Comparison of ENCODE assay signal across 30 cellular contexts in genomic region chr17:80798595-80799552, GRCh38.
DNase-seq lines count a peak whose midpoint lies in the region; ATAC-seq, FAIRE-seq and TF ChIP-seq lines count a peak whose summit lies in the region.
"Had no signal": no experiment of that assay in that cellular context is flagged by ENCODE, and none has a peak within 500 bp of the region (broad histone marks: within the 10 kb centered on the region; RNA-seq: fewer than 3 reads in every experiment).

No MANE protein-coding gene starts in this region.

- H2BK20ac ChIP-seq in IMR-90 (ENCODE audit: low read depth, low read length), result peak overlapping the region; percentile 55; the same call in 1 of the 2 replicates

- H3K36me3 ChIP-seq in IMR-90 (ENCODE audit: control insufficient read depth, insufficient read depth, low read length), result peaks cover 4% of the 10 kb centered on the region; the same call in 1 of the 2 replicates
- H3K36me3 ChIP-seq in kidney (ENCODE audit: control insufficient read depth in 1 of 2, insufficient read depth in 2 of 2, low read length in 2 of 2), result no peaks in the 10 kb centered on the region
- no peaks in the 10 kb centered on the region for H3K36me3 ChIP-seq in upper lobe of right lung
- H3K36me3 ChIP-seq: cardiac muscle cell, uterus had no signal

- dilution Hi-C loops in IMR-90 (cut with HindIII; ENCODE audit: low sequenced_read_pairs, unreplicated experiment), result no loop called here

- no peak overlapping the region for H3K18ac ChIP-seq in IMR-90 (ENCODE audit: low read depth, low read length)

- no peak overlapping the region for H3K14ac ChIP-seq in IMR-90 (replicated peaks; ENCODE audit: low read depth, low read length)

- in situ Hi-C loops in IMR-90 (cut with MboI; ENCODE audit: low sequenced_read_pairs), result no loop called here

- peaks cover 21% of the 10 kb centered on the region for H3K4me1 ChIP-seq in IMR-90 (ENCODE audit: control insufficient read depth, insufficient read depth, low read length)
- peaks cover 3 to 9% of the 10 kb centered on the region in 2 donors for H3K4me1 ChIP-seq in kidney (ENCODE audit: control insufficient read depth in 1 of 2, insufficient read depth in 1 of 2, low read depth in 1 of 2, low read length in 2 of 2)
- H3K4me1 ChIP-seq in upper lobe of right lung, result peaks cover 12% of the 10 kb centered on the region
- H3K4me1 ChIP-seq: suprapubic skin, uterus had no signal

- peak overlapping the region; percentile 3; the same call in 1 of the 2 replicates for H2BK120ac ChIP-seq in IMR-90 (ENCODE audit: low read depth, low read length)

- DNase-seq in activated effector memory CD4-positive, alpha-beta T cell treated with anti-CD3 and anti-CD28 coated beads, Interleukin-2, amount 50 U/mL, for 16 hours, result peak; percentile 36
- no peak for DNase-seq in activated effector memory CD4-positive, alpha-beta T cell treated with Interleukin-2 at 50 U/mL for 16 hours
- DNase-seq in IMR-90 (no peak), kidney (peak; percentile 46), upper lobe of right lung (peak; percentile 23), dermis blood vessel endothelial cell (no peak), SKM-1 treated with dmso at 0.1 percent for 144 hours (lab: John Stamatoyannopoulos, UW; ENCODE audit: unreplicated experiment) (no peak)
- DNase-seq: activated CD4-positive, CD25-positive, alpha-beta regulatory T cell treated with anti-CD3 and anti-CD28 coated beads, Interleukin-2, amount 50 U/mL, for 72 hours; activated naive CD4-positive, alpha-beta T cell treated with anti-CD3 and anti-CD28 coated beads, Interleukin-2, amount 50 U/mL, for 16 hours; activated T-cell treated with anti-CD3 and anti-CD28 coated beads, Interleukin-2, amount 50 U/mL, for 1 hour; AML-193; CD8-positive, alpha-beta memory T cell; esophagus squamous epithelium; KG1; MM.1S; NCI-H1417 treated with DMSO at 0.1 percent for 48 hours; NCI-H2081; NCI-H446 treated with DMSO at 0.1 percent for 48 hours; nucleus accumbens; OCI-M1; SK-N-SH; T-helper 17 cell; uterus had no signal

- TF ChIP-seq CTCF in IMR-90 (conservative IDR thresholded peaks at IDR 0.05; ENCODE audit: low read depth, low read length) (no peak), kidney (IDR thresholded peaks at IDR 0.05; ENCODE audit: borderline replicate concordance, extremely low read depth, insufficient read depth) (no peak), upper lobe of right lung (IDR thresholded peaks at IDR 0.05) (no peak)

- no peak overlapping the region for H3K4me2 ChIP-seq in IMR-90 (ENCODE audit: low read depth, low read length)
- H3K4me2 ChIP-seq: A549, SK-N-SH had no signal

- ATAC-seq in IMR-90 (ENCODE audit: low read depth) (no peak), upper lobe of right lung (no peak), GM21360 (IDR thresholded peaks at IDR 0.05; ENCODE audit: unreplicated experiment) (no peak)
- ATAC-seq: A549 had no signal

- H4K8ac ChIP-seq in IMR-90 (ENCODE audit: low read depth in 2 of 2, low read length in 2 of 2), result peak overlapping the region in 1 of 2 experiments; percentile 34; a peak in 1 of 4 replicates

- CTCF ChIA-PET in IMR-90 (lab: Yijun Ruan, JAX), result no interaction called here

- WGBS in IMR-90 (ENCODE audit: extremely low coverage in 2 of 2, insufficient read length in 1 of 2), 2 experiments, result 90 to 100% methylated on average over 1 to 2 of the region's 25 CpGs

- no TSS peak for BruUV-seq in IMR-90 (replicated peaks; lab: Mats Ljungman, UMichigan)

- no peak overlapping the region for H3K23ac ChIP-seq in IMR-90 (ENCODE audit: low read depth, low read length)

- intact Hi-C loops in IMR-90 (cut with micrococcal nuclease), result no loop called here
- intact Hi-C loops in kidney (cut with DNase I), result no loop called here
- intact Hi-C loops in upper lobe of right lung (cut with DNase I), result no loop called here

- H3K79me1 ChIP-seq in IMR-90 (ENCODE audit: low read depth in 1 of 2, low read length in 2 of 2), result peaks cover 26 to 65% of the 10 kb centered on the region in 2 experiments

- H3K27me3 ChIP-seq in IMR-90 (ENCODE audit: control insufficient read depth, insufficient read depth, low read length) (no peaks in the 10 kb centered on the region), upper lobe of right lung (no peaks in the 10 kb centered on the region)
- H3K27me3 ChIP-seq: cardiac muscle cell, esophagus squamous epithelium, suprapubic skin, uterus had no signal

- TF ChIP-seq POLR2A in IMR-90 (IDR thresholded peaks at IDR 0.05; ENCODE audit: low read depth, low read length), result no peak

- H3K56ac ChIP-seq in IMR-90 (ENCODE audit: extremely low read depth, insufficient read depth, low read length), result no peak overlapping the region

- no peak for FAIRE-seq in kidney (lab: Jason Lieb, UNC)
- FAIRE-seq: A549, endometrium, frontal cortex, H54 had no signal

- no peaks in the 10 kb centered on the region for H4K20me1 ChIP-seq in IMR-90 (ENCODE audit: insufficient read depth, low read length)

- H3K27ac ChIP-seq in IMR-90 (ENCODE audit: insufficient read depth, low read length) (no peak overlapping the region), kidney (ENCODE audit: low read depth in 2 of 2, low read length in 2 of 2) (no peak overlapping the region), upper lobe of right lung (no peak overlapping the region)
- H3K27ac ChIP-seq: A549, cardiac muscle cell, esophagus squamous epithelium, suprapubic skin, uterus had no signal

- no peak overlapping the region for H2BK5ac ChIP-seq in IMR-90 (ENCODE audit: low read depth, low read length, poor library complexity, severe bottlenecking)

- H4K5ac ChIP-seq in IMR-90 (ENCODE audit: low read depth, low read length), result no peak overlapping the region

- POLR2A ChIA-PET in IMR-90 (lab: Charles Lee; ENCODE audit: unreplicated experiment), result no interaction called here

- H3K9ac ChIP-seq in IMR-90 (ENCODE audit: low read depth, low read length) (no peak overlapping the region), kidney (ENCODE audit: low read length in 2 of 2) (no peak overlapping the region)
- H3K9ac ChIP-seq: SK-N-SH had no signal

- H2AK9ac ChIP-seq in IMR-90 (replicated peaks; ENCODE audit: low read depth, low read length, poor library complexity), result peak overlapping the region; percentile 77

- no peak for TF ChIP-seq RAD21 in IMR-90 (IDR thresholded peaks at IDR 0.05; ENCODE audit: low read length)

- peak overlapping the region; percentile 55 for H3K4ac ChIP-seq in IMR-90 (ENCODE audit: low read depth, low read length)

- H4K91ac ChIP-seq in IMR-90 (ENCODE audit: insufficient read depth, low read depth, low read length), result no peak overlapping the region; the same call in 1 of the 2 replicates

- H2AK5ac ChIP-seq in IMR-90 (ENCODE audit: low read depth, low read length), result peak overlapping the region; percentile 87

- peak overlapping the region; percentile 29; the same call in 1 of the 3 replicates for H2BK15ac ChIP-seq in IMR-90 (ENCODE audit: low read depth, low read length)

- peaks cover 36% of the 10 kb centered on the region for H3K9me1 ChIP-seq in IMR-90 (ENCODE audit: insufficient read depth, low read length)

- H2AFZ ChIP-seq in IMR-90 (replicated peaks; ENCODE audit: low read length, poor library complexity), result no peak overlapping the region

- H3K9me3 ChIP-seq in IMR-90 (ENCODE audit: control insufficient read depth, insufficient read depth, low read length) (no peaks in the 10 kb centered on the region), kidney (ENCODE audit: control insufficient read depth in 1 of 2, low read length in 2 of 2) (no peaks in the 10 kb centered on the region), upper lobe of right lung (no peaks in the 10 kb centered on the region)
- H3K9me3 ChIP-seq: A549, esophagus squamous epithelium, SK-N-SH, suprapubic skin, uterus had no signal

- no peak overlapping the region for H3K4me3 ChIP-seq in IMR-90 (ENCODE audit: insufficient read depth, low read depth, low read length)
- H3K4me3 ChIP-seq in kidney (ENCODE audit: low read length in 2 of 2), result no peak overlapping the region
- no peak overlapping the region for H3K4me3 ChIP-seq in upper lobe of right lung
- H3K4me3 ChIP-seq: A549, cardiac muscle cell, esophagus squamous epithelium, suprapubic skin, uterus had no signal

TF ChIP-seq in IMR-90, 13 proteins besides CTCF, POLR2A, EP300 and RAD21:
- no peak for TF ChIP-seq USF2 (IDR thresholded peaks at IDR 0.05; ENCODE audit: low read depth, low read length)
- no peak for TF ChIP-seq ELK1 (IDR thresholded peaks at IDR 0.05; ENCODE audit: borderline replicate concordance, low read depth, low read length)
- no peak for TF ChIP-seq NFE2L2 (IDR thresholded peaks at IDR 0.05; ENCODE audit: low read depth, low read length)
- TF ChIP-seq SMC3 (IDR thresholded peaks at IDR 0.05; ENCODE audit: low read depth, low read length), result no peak
- no peak for TF ChIP-seq FOS (IDR thresholded peaks at IDR 0.05; ENCODE audit: low read depth, low read length)
- TF ChIP-seq RFX5 (IDR thresholded peaks at IDR 0.05; ENCODE audit: low read depth, low read length), result no peak
- no peak for TF ChIP-seq MAZ (IDR thresholded peaks at IDR 0.05; ENCODE audit: borderline replicate concordance, low read depth, low read length)
- no peak for TF ChIP-seq MXI1 (IDR thresholded peaks at IDR 0.05; ENCODE audit: borderline replicate concordance, low read depth, low read length)
- TF ChIP-seq CHD1 (IDR thresholded peaks at IDR 0.05; ENCODE audit: low read depth, low read length), result no peak
- TF ChIP-seq MAFK (IDR thresholded peaks at IDR 0.05; ENCODE audit: low read depth, low read length), result no peak
- TF ChIP-seq CEBPB (IDR thresholded peaks at IDR 0.05; ENCODE audit: low read depth, low read length), result no peak
- no peak for TF ChIP-seq BHLHE40 (IDR thresholded peaks at IDR 0.05; ENCODE audit: low read depth, low read length)
- TF ChIP-seq RCOR1 (IDR thresholded peaks at IDR 0.05; ENCODE audit: insufficient replicate concordance, low read length), result no peak

Comparison
In these comparisons a context has a peak if more than half of its experiments do, and no peak if none do; other contexts are left out.
1. DNase-seq: peak in activated effector memory CD4-positive, alpha-beta T cell treated with anti-CD3 and anti-CD28 coated beads, Interleukin-2, amount 50 U/mL, for 16 hours (single experiment), kidney (single experiment) and upper lobe of right lung (single experiment); none in activated effector memory CD4-positive, alpha-beta T cell treated with Interleukin-2 at 50 U/mL for 16 hours (single experiment), IMR-90 (single experiment), dermis blood vessel endothelial cell (single experiment) and SKM-1 treated with dmso at 0.1 percent for 144 hours (single experiment).